30 cellular contexts compared by ENCODE assay signal in genomic region chr1:116791727-116792126, GRCh38. TPM values are rescaled to one million over a fixed set of nuclear protein-coding genes. Genes with fewer than 3 reads are reported as not detected.
A peak's percentile ranks its signal among the peaks of the same experiment; 100 is the strongest.
DNase-seq lines count a peak whose midpoint lies in the region; ATAC-seq, FAIRE-seq and TF ChIP-seq lines count a peak whose summit lies in the region.
"Had no signal": no experiment of that assay in that cellular context is flagged by ENCODE, and none has a peak within 500 bp of the region (broad histone marks: within the 10 kb centered on the region; RNA-seq: fewer than 3 reads in every experiment).

No MANE protein-coding gene starts in this region.

- H3K36me3 Mint-ChIP-seq in CD4-positive, CD25-positive, alpha-beta regulatory T cell, result no peaks in the 10 kb centered on the region
- peaks cover 0 to 4% (median 2%) of the 10 kb centered on the region in 3 donors for H3K36me3 Mint-ChIP-seq in CD8-positive, alpha-beta memory T cell
- peaks cover 40% of the 10 kb centered on the region for H3K36me3 Mint-ChIP-seq in stimulated activated effector memory CD8-positive, alpha-beta T cell treated with anti-CD3 and anti-CD28 coated beads, Interleukin-12 subunit alpha, Interleukin-12 subunit beta, amount 100 ng/mL, for 72 hours
- H3K36me3 Mint-ChIP-seq: CD8-positive, alpha-beta T cell had no signal

- no peak overlapping the region for H2BK15ac ChIP-seq in H1 (ENCODE audit: low read length)

- TF ChIP-seq POLR2A in H1 (IDR thresholded peaks at IDR 0.05; ENCODE audit: control extremely low read depth in 1 of 2, low read depth in 2 of 2, low read length in 2 of 2), result no peak

- no peaks in the 10 kb centered on the region for H3K36me3 ChIP-seq in CD4-positive, CD25-positive, alpha-beta regulatory T cell (ENCODE audit: control insufficient read depth, insufficient read depth, low read length)
- H3K36me3 ChIP-seq in CD8-positive, alpha-beta memory T cell (ENCODE audit: insufficient read depth, low read length), result no peaks in the 10 kb centered on the region
- H3K36me3 ChIP-seq in H1 (ENCODE audit: control insufficient read depth in 2 of 4, insufficient read depth in 4 of 4, low read length in 3 of 4), result no peaks in the 10 kb centered on the region
- H3K36me3 ChIP-seq: HAP-1 had no signal

- no peak overlapping the region for H4K5ac ChIP-seq in H1 (ENCODE audit: insufficient read length, low read depth, low read length)

- H3K4me1 Mint-ChIP-seq in CD4-positive, CD25-positive, alpha-beta regulatory T cell, result peaks cover 16 to 32% (median 19%) of the 10 kb centered on the region in 4 donors
- peaks cover 64 to 79% (median 78%) of the 10 kb centered on the region in 3 donors for H3K4me1 Mint-ChIP-seq in CD8-positive, alpha-beta memory T cell
- H3K4me1 Mint-ChIP-seq in stimulated activated effector memory CD8-positive, alpha-beta T cell treated with anti-CD3 and anti-CD28 coated beads, Interleukin-12 subunit alpha, Interleukin-12 subunit beta, amount 100 ng/mL, for 72 hours, result peaks cover 63% of the 10 kb centered on the region

- no peak overlapping the region for H3K18ac ChIP-seq in H1 (ENCODE audit: extremely low read depth, low read length)

- H2BK120ac ChIP-seq in H1 (replicated peaks; ENCODE audit: low read depth, low read length), result no peak overlapping the region

- no peak overlapping the region for H3K9ac ChIP-seq in H1 (replicated peaks in 1 of 4; ENCODE audit: extremely low read depth in 1 of 4, low read depth in 3 of 4, low read length in 3 of 4)
- H3K9ac ChIP-seq: GM23248, KMS-11 had no signal

- H3K9me3 ChIP-seq in CD4-positive, CD25-positive, alpha-beta regulatory T cell (ENCODE audit: control insufficient read depth in 2 of 2, low read length in 2 of 2), result no peaks in the 10 kb centered on the region
- H3K9me3 ChIP-seq in CD8-positive, alpha-beta memory T cell (ENCODE audit: low read length), result no peaks in the 10 kb centered on the region
- H3K9me3 ChIP-seq in H1 (ENCODE audit: insufficient read depth in 2 of 2, low read depth in 1 of 2, low read length in 1 of 2), result no peaks in the 10 kb centered on the region
- H3K9me3 ChIP-seq: HAP-1 had no signal

- H3K23ac ChIP-seq in H1 (ENCODE audit: insufficient read length), result no peak overlapping the region

- no peaks in the 10 kb centered on the region for H3K79me1 ChIP-seq in H1 (ENCODE audit: low read depth, low read length)

- DNase-seq in CD4-positive, CD25-positive, alpha-beta regulatory T cell, result no peak
- DNase-seq in CD8-positive, alpha-beta memory T cell, result no peak
- no peak for DNase-seq in H1 (ENCODE audit: low read depth in 1 of 2, low spot score in 2 of 2)
- peak in 1 of 2 donors; percentile 40 for DNase-seq in stimulated activated effector memory CD8-positive, alpha-beta T cell treated with anti-CD3 and anti-CD28 coated beads, Interleukin-12 subunit alpha, Interleukin-12 subunit beta, amount 100 ng/mL, for 72 hours (ENCODE audit: low spot score in 2 of 2)
- DNase-seq: C1 segment of cervical spinal cord; CD8-positive, alpha-beta T cell; DMS 273 treated with DMSO at 0.1 percent for 48 hours; DMS79; EL; GDM1; GM23248; HFFc6; IMR-90; NCI-H1048; NCI-H1417; NCI-H1694; NCI-H2029 treated with DMSO at 0.1 percent for 48 hours; NCI-H446 treated with DMSO at 0.1 percent for 48 hours; NCI-H526; NCI-H82; RPMI8226; SHP77 had no signal

- no peak overlapping the region for H2BK20ac ChIP-seq in H1 (ENCODE audit: low read length)

- peak overlapping the region in 2 of 3 donors; percentile 30 for H3K27ac Mint-ChIP-seq in CD4-positive, CD25-positive, alpha-beta regulatory T cell
- peak overlapping the region in 5 of 8 donors; percentile 19 to 72 (median 47) for H3K27ac Mint-ChIP-seq in CD8-positive, alpha-beta memory T cell
- peak overlapping the region; percentile 64 for H3K27ac Mint-ChIP-seq in stimulated activated effector memory CD8-positive, alpha-beta T cell treated with anti-CD3 and anti-CD28 coated beads, Interleukin-12 subunit alpha, Interleukin-12 subunit beta, amount 100 ng/mL, for 72 hours
- H3K27ac Mint-ChIP-seq: CD8-positive, alpha-beta T cell; HFFc6 had no signal

- no peaks in the 10 kb centered on the region for H3K27me3 ChIP-seq in CD4-positive, CD25-positive, alpha-beta regulatory T cell (ENCODE audit: control insufficient read depth, insufficient read depth, low read length)
- H3K27me3 ChIP-seq in CD8-positive, alpha-beta memory T cell (ENCODE audit: insufficient read depth, low read length, poor library complexity, severe bottlenecking), result no peaks in the 10 kb centered on the region
- H3K27me3 ChIP-seq in H1 (replicated peaks in 1 of 4; ENCODE audit: control insufficient read depth in 3 of 4, extremely low read depth in 1 of 4, insufficient read depth in 3 of 4, low read length in 3 of 4), result no peaks in the 10 kb centered on the region

- no peak overlapping the region for H3K14ac ChIP-seq in H1 (ENCODE audit: insufficient read length)

- TF ChIP-seq CTCF in H1 (IDR thresholded peaks at IDR 0.05; ENCODE audit: control extremely low read depth in 1 of 3, insufficient read depth in 1 of 3, low read depth in 1 of 3, low read length in 3 of 3), result no peak

- no peak overlapping the region for H3K56ac ChIP-seq in H1 (replicated peaks; ENCODE audit: insufficient read length, low read depth, low read length)

- no peak overlapping the region for H2BK12ac ChIP-seq in H1 (ENCODE audit: low read depth, low read length)

- ATAC-seq in CD4-positive, CD25-positive, alpha-beta regulatory T cell (ENCODE audit: low read depth in 2 of 2), result no peak
- peak; percentile 63 for ATAC-seq in stimulated activated effector memory CD8-positive, alpha-beta T cell treated with anti-CD3 and anti-CD28 coated beads, Interleukin-12 subunit alpha, Interleukin-12 subunit beta, amount 100 ng/mL, for 72 hours
- ATAC-seq in HG03159 (IDR thresholded peaks at IDR 0.05; ENCODE audit: unreplicated experiment) (no peak), GM18511 (IDR thresholded peaks at IDR 0.05; ENCODE audit: unreplicated experiment) (no peak), GM19035 (IDR thresholded peaks at IDR 0.05; ENCODE audit: unreplicated experiment) (no peak)
- ATAC-seq: CD8-positive, alpha-beta T cell; GM12878 had no signal

- no peak for TF ChIP-seq EP300 in H1 (IDR thresholded peaks at IDR 0.05; ENCODE audit: borderline replicate concordance in 1 of 2, low read depth in 2 of 2, low read length in 2 of 2)

- no peak overlapping the region for H4K8ac ChIP-seq in H1 (ENCODE audit: extremely low read depth, insufficient read depth, low read length)

- no peak overlapping the region for H2AK5ac ChIP-seq in H1 (ENCODE audit: low read depth, low read length)

- CTCF ChIA-PET in CD8-positive, alpha-beta memory T cell (lab: Charles Lee), result interaction anchor here (1.7 to 2.1 kb wide), 3 partner anchors 8 to 25 kb away, joined by 4 to 7 read pairs (median 4); no protein-coding TSS in a partner anchor
- CTCF ChIA-PET in H1 (lab: Charles Lee; ENCODE audit: partially characterized antibody), result interaction anchor here (0.7 to 1.9 kb wide), 4 partner anchors 28 to 219 kb away, joined by 3 to 11 read pairs (median 4); no protein-coding TSS in a partner anchor

- no peaks in the 10 kb centered on the region for H3K27me3 Mint-ChIP-seq in CD4-positive, CD25-positive, alpha-beta regulatory T cell
- H3K27me3 Mint-ChIP-seq in CD8-positive, alpha-beta memory T cell, result no peaks in the 10 kb centered on the region

- H3K23me2 ChIP-seq in H1 (ENCODE audit: low read depth, low read length), result no peaks in the 10 kb centered on the region

- no peaks in the 10 kb centered on the region for H3K79me2 ChIP-seq in H1 (ENCODE audit: control insufficient read depth in 1 of 2, insufficient read depth in 2 of 2, low read length in 2 of 2)

- no peak overlapping the region for H2BK5ac ChIP-seq in H1 (ENCODE audit: low read depth, low read length)

- H4K91ac ChIP-seq in H1 (replicated peaks; ENCODE audit: insufficient read length, low read length), result no peak overlapping the region

- H3K4me1 ChIP-seq in CD4-positive, CD25-positive, alpha-beta regulatory T cell (ENCODE audit: control insufficient read depth, insufficient read depth, low read length, poor library complexity, severe bottlenecking), result peaks cover under 1% of the 10 kb centered on the region
- peaks cover 8% of the 10 kb centered on the region for H3K4me1 ChIP-seq in CD8-positive, alpha-beta memory T cell (ENCODE audit: insufficient read depth, low read length)
- peaks cover 0 to 3% (median 0%) of the 10 kb centered on the region in 4 experiments; a peak in 2 of 7 replicates for H3K4me1 ChIP-seq in H1 (replicated peaks in 1 of 4; ENCODE audit: control insufficient read depth in 3 of 4, insufficient read depth in 4 of 4, low read length in 3 of 4)
- H3K4me1 ChIP-seq: HAP-1 had no signal

- no peak for TF ChIP-seq RAD21 in H1 (IDR thresholded peaks at IDR 0.05 in 1 of 2, conservative IDR thresholded peaks at IDR 0.05 in 1 of 2; ENCODE audit: low read depth in 2 of 2, low read length in 2 of 2)

- H3K9me3 Mint-ChIP-seq in CD4-positive, CD25-positive, alpha-beta regulatory T cell, result no peaks in the 10 kb centered on the region
- H3K9me3 Mint-ChIP-seq in CD8-positive, alpha-beta memory T cell, result peaks cover 0 to 3% (median 0%) of the 10 kb centered on the region in 5 donors
- no peaks in the 10 kb centered on the region for H3K9me3 Mint-ChIP-seq in stimulated activated effector memory CD8-positive, alpha-beta T cell treated with anti-CD3 and anti-CD28 coated beads, Interleukin-12 subunit alpha, Interleukin-12 subunit beta, amount 100 ng/mL, for 72 hours
- H3K9me3 Mint-ChIP-seq: HFFc6 had no signal

- H4K20me1 ChIP-seq in H1 (replicated peaks in 1 of 2; ENCODE audit: control insufficient read depth in 1 of 2, insufficient read depth in 2 of 2, low read length in 2 of 2), result no peaks in the 10 kb centered on the region

- H3K4me3 ChIP-seq in CD4-positive, CD25-positive, alpha-beta regulatory T cell (ENCODE audit: low read depth, low read length), result no peak overlapping the region
- H3K4me3 ChIP-seq in CD8-positive, alpha-beta memory T cell (ENCODE audit: low read length), result no peak overlapping the region
- H3K4me3 ChIP-seq in H1 (ENCODE audit: extremely low read depth in 1 of 4, insufficient read depth in 2 of 4, low read depth in 3 of 4, low read length in 4 of 4), result no peak overlapping the region
- H3K4me3 ChIP-seq: GM12878, GM23248, HAP-1 had no signal

- H3K4me3 Mint-ChIP-seq in CD4-positive, CD25-positive, alpha-beta regulatory T cell, result no peak overlapping the region
- no peak overlapping the region for H3K4me3 Mint-ChIP-seq in CD8-positive, alpha-beta memory T cell
- H3K4me3 Mint-ChIP-seq in stimulated activated effector memory CD8-positive, alpha-beta T cell treated with anti-CD3 and anti-CD28 coated beads, Interleukin-12 subunit alpha, Interleukin-12 subunit beta, amount 100 ng/mL, for 72 hours, result no peak overlapping the region
- H3K4me3 Mint-ChIP-seq: CD8-positive, alpha-beta T cell; HFFc6 had no signal

- H3K27ac ChIP-seq in CD4-positive, CD25-positive, alpha-beta regulatory T cell (ENCODE audit: insufficient read depth, low read length, poor library complexity, severe bottlenecking), result no peak overlapping the region
- H3K27ac ChIP-seq in CD8-positive, alpha-beta memory T cell (ENCODE audit: low read depth, low read length), result no peak overlapping the region
- no peak overlapping the region for H3K27ac ChIP-seq in H1 (ENCODE audit: low read depth, low read length)
- H3K27ac ChIP-seq: GM23248, KMS-11 had no signal

- POLR2A ChIA-PET in CD8-positive, alpha-beta memory T cell (lab: Charles Lee), result interaction anchor here (1.6 kb wide), 1 partner anchor 15 kb away, joined by 3 read pairs; no protein-coding TSS in a partner anchor
- POLR2A ChIA-PET in H1 (lab: Charles Lee; ENCODE audit: partially characterized antibody), result no interaction called here

- 0 out of 2 replicates have a peak overlapping the region, but pooled peaks have one; percentile 39 for H2AFZ ChIP-seq in H1 (ENCODE audit: low read length)
- H2AFZ ChIP-seq: GM23248 had no signal

- no peak overlapping the region for H3K4me2 ChIP-seq in H1 (ENCODE audit: insufficient read depth in 1 of 2, low read depth in 2 of 2, low read length in 2 of 2)
- H3K4me2 ChIP-seq: KMS-11 had no signal

- H3K4ac ChIP-seq in H1 (replicated peaks; ENCODE audit: insufficient read length, low read depth, low read length), result no peak overlapping the region

- FAIRE-seq in H1 (lab: Jason Lieb, UNC), result no peak
- FAIRE-seq: GM12878 had no signal

RNA-seq across cellular contexts. Expression of gene CD2, which starts 37.5 kb away (rescaled TPM):
- 192 TPM for total RNA-seq in CD4-positive, CD25-positive, alpha-beta regulatory T cell
- polyA plus RNA-seq in CD4-positive, CD25-positive, alpha-beta regulatory T cell, result 100 to 1,000 TPM; 341 to 457 (median 393) TPM
- 100 to 1,000 TPM; 353 to 364 TPM for total RNA-seq in CD8-positive, alpha-beta memory T cell
- polyA plus RNA-seq in CD8-positive, alpha-beta memory T cell, result 440 TPM
- total RNA-seq in H1 (2021; fragmentation: NEBNext Ultra II Directional; extraction: Animal tissue kit (Norgen Biotek cat#: 25700)), result not detected in 2 replicates
- polyA plus RNA-seq in H1 (2011; rRNA removed), result not detected in 2 replicates
- polyA plus RNA-seq in H1 (2011; cell fraction: cytosol; rRNA removed), result not detected
- not detected for polyA plus RNA-seq in H1 (2011; cell fraction: nucleus; rRNA removed)
- not detected in 4 replicates for polyA plus RNA-seq in H1 (2012, experiment 1 of 2)
- polyA plus RNA-seq in H1 (2012, experiment 2 of 2), result not detected
- polyA plus RNA-seq in H1 (2013, experiment 1 of 2), result not detected
- polyA plus RNA-seq in H1 (2013, experiment 2 of 2), result not detected
- not detected in 2 replicates for polyA minus RNA-seq in H1 (2011; rRNA and poly(A)+ RNA removed)
- not detected for polyA minus RNA-seq in H1 (2011; cell fraction: cytosol; rRNA and poly(A)+ RNA removed)
- not detected for polyA minus RNA-seq in H1 (2011; cell fraction: nucleus; rRNA and poly(A)+ RNA removed)
- total RNA-seq: A673, GM23248, HFFc6, IMR-90, SK-MEL-5 had no signal
- polyA plus RNA-seq: GM23248, IMR-90 had no signal

Comparison
In these comparisons a context has a peak if more than half of its experiments do, and no peak if none do; other contexts are left out.
1. RNA of gene CD2, which starts 37.5 kb away (total RNA-seq): 353 to 364 TPM in CD8-positive, alpha-beta memory T cell and 192 TPM in CD4-positive, CD25-positive, alpha-beta regulatory T cell (single experiment); not detected in H1; every median in the first group is over 100 times any median in the second.
2. Peak in every context shown above with its lines, with median percentiles within 50 percentile points of each other: H3K27ac Mint-ChIP-seq.